Comparison of ENCODE assay signal across 8 cellular contexts in the genomic region with DNA sequence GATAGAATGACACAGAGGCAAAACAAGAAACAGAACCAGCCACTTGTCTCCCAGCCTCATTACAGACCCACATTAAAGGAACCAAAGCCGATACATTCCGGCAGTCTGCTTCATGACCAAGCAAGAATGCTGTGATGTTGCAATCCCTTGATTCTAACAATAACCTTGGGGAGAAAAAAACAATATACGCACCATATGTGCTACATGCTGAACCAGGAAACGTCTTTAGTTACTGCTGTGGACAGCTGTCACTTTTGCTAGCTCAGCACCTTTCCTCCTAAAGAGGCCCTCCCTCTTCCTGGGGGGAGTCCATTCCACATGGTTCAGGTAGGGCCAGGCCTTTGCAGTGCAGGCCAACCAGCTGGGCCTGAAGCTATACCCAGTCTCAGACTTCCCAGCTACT.
A peak's percentile ranks its signal among the peaks of the same experiment; 100 is the strongest.
DNase-seq lines count a peak whose midpoint lies in the region; ATAC-seq and TF ChIP-seq lines count a peak whose summit lies in the region.

No MANE protein-coding gene starts in this region.

- DNase-seq in GDM1 (lab: John Stamatoyannopoulos, UW) (peak; percentile 32), SW 1271 (lab: John Stamatoyannopoulos, UW) (peak; percentile 32 to 62), foreskin keratinocyte (peak; percentile 89 to 93), trophoblast cell (peak; percentile 76 to 96), DMS114 treated with DMSO at 0.1 percent for 48 hours (lab: John Stamatoyannopoulos, UW; ENCODE audit: unreplicated experiment) (no peak), GF-D8 (lab: John Stamatoyannopoulos, UW) (no peak), NCI-H2227 treated with DMSO at 0.1 percent for 48 hours (lab: John Stamatoyannopoulos, UW) (no peak)
- no peak for DNase-seq in activated CD4-positive, alpha-beta T cell treated with anti-CD3 and anti-CD28 coated beads, Interleukin-2, amount 10 ng/mL, durations not matched to agents 7 days and 5 days

- CTCF ChIA-PET in activated CD4-positive, alpha-beta T cell treated with anti-CD3 and anti-CD28 coated beads, Interleukin-2, amount 10 ng/mL, durations not matched to agents 7 days and 5 days (lab: Charles Lee), result interaction anchor here (0.7 kb wide), 1 partner anchor 16 kb away, joined by 3 read pairs; no protein-coding TSS in a partner anchor

- H3K27ac Mint-ChIP-seq in activated CD4-positive, alpha-beta T cell treated with anti-CD3 and anti-CD28 coated beads, Interleukin-2, amount 10 ng/mL, durations not matched to agents 7 days and 5 days, result no peak overlapping the region

- peaks cover 20% of the 10 kb centered on the region for H3K9me3 Mint-ChIP-seq in activated CD4-positive, alpha-beta T cell treated with anti-CD3 and anti-CD28 coated beads, Interleukin-2, amount 10 ng/mL, durations not matched to agents 7 days and 5 days

- no CpG with 5 or more reads among the region's 4 CpGs for WGBS in trophoblast cell (ENCODE audit: extremely low coverage, insufficient coverage, insufficient read length)

- no peak overlapping the region for H2BK5ac ChIP-seq in trophoblast cell (ENCODE audit: low read depth, low read length, poor library complexity)

- no peak overlapping the region for H3K18ac ChIP-seq in trophoblast cell (ENCODE audit: low read length)

- no peak overlapping the region for H3K4me2 ChIP-seq in trophoblast cell (ENCODE audit: low read length)

- POLR2A ChIA-PET in activated CD4-positive, alpha-beta T cell treated with anti-CD3 and anti-CD28 coated beads, Interleukin-2, amount 10 ng/mL, durations not matched to agents 7 days and 5 days (lab: Charles Lee), result no interaction called here

- peak; percentile 91 for ATAC-seq in foreskin keratinocyte

- H3K14ac ChIP-seq in trophoblast cell (ENCODE audit: low read length), result no peak overlapping the region

- H4K12ac ChIP-seq in trophoblast cell (ENCODE audit: low read depth, low read length), result no peak overlapping the region

- H4K8ac ChIP-seq in trophoblast cell (ENCODE audit: low read depth, low read length), result no peak overlapping the region

- no peak overlapping the region for H2AFZ ChIP-seq in trophoblast cell (ENCODE audit: insufficient read depth, low read length, poor library complexity)

- no peaks in the 10 kb centered on the region for H3K79me2 ChIP-seq in trophoblast cell (ENCODE audit: control insufficient read depth, insufficient read depth, low read length, poor library complexity)

- peaks cover 11% of the 10 kb centered on the region for H3K79me1 ChIP-seq in trophoblast cell (ENCODE audit: low read length)

- H3K4me3 ChIP-seq in trophoblast cell (ENCODE audit: low read depth, low read length), result no peak overlapping the region

- no peak overlapping the region for H3K9ac ChIP-seq in trophoblast cell (ENCODE audit: low read length)

- H3K4ac ChIP-seq in trophoblast cell (ENCODE audit: low read depth, low read length), result no peak overlapping the region

- no peak overlapping the region for H3K23ac ChIP-seq in trophoblast cell (ENCODE audit: low read length)

- peaks cover 4% of the 10 kb centered on the region for H3K36me3 Mint-ChIP-seq in activated CD4-positive, alpha-beta T cell treated with anti-CD3 and anti-CD28 coated beads, Interleukin-2, amount 10 ng/mL, durations not matched to agents 7 days and 5 days (ENCODE audit: low read depth)

- H3K27me3 ChIP-seq in foreskin keratinocyte (no peaks in the 10 kb centered on the region), trophoblast cell (ENCODE audit: insufficient read depth, low read length) (no peaks in the 10 kb centered on the region)

- H2BK120ac ChIP-seq in trophoblast cell (ENCODE audit: insufficient read depth, low read length, poor library complexity), result no peak overlapping the region

- H3K27me3 Mint-ChIP-seq in activated CD4-positive, alpha-beta T cell treated with anti-CD3 and anti-CD28 coated beads, Interleukin-2, amount 10 ng/mL, durations not matched to agents 7 days and 5 days, result peaks cover 1% of the 10 kb centered on the region

- H2BK12ac ChIP-seq in trophoblast cell (ENCODE audit: low read length), result no peak overlapping the region

- no peaks in the 10 kb centered on the region for H3K9me3 ChIP-seq in trophoblast cell (ENCODE audit: insufficient read depth, low read depth, low read length)

- no peak overlapping the region for H2AK5ac ChIP-seq in trophoblast cell (ENCODE audit: low read length)

- no peak overlapping the region for H3K27ac ChIP-seq in foreskin keratinocyte
- H3K27ac ChIP-seq in trophoblast cell (ENCODE audit: low read depth, low read length), result peak overlapping the region; percentile 13

- H3K4me1 Mint-ChIP-seq in activated CD4-positive, alpha-beta T cell treated with anti-CD3 and anti-CD28 coated beads, Interleukin-2, amount 10 ng/mL, durations not matched to agents 7 days and 5 days, result peaks cover 11% of the 10 kb centered on the region

- H3K4me1 ChIP-seq in foreskin keratinocyte, result peaks cover 18% of the 10 kb centered on the region
- H3K4me1 ChIP-seq in trophoblast cell (ENCODE audit: control insufficient read depth in 1 of 2, insufficient read depth in 2 of 2, low read length in 2 of 2), result peaks cover 9 to 11% of the 10 kb centered on the region in 2 experiments

- TF ChIP-seq CTCF in foreskin keratinocyte (conservative IDR thresholded peaks at IDR 0.05), result no peak

- no peaks in the 10 kb centered on the region for H3K36me3 ChIP-seq in trophoblast cell (ENCODE audit: control insufficient read depth in 1 of 2, insufficient read depth in 2 of 2, low read length in 2 of 2)

- no peak overlapping the region for H3K4me3 Mint-ChIP-seq in activated CD4-positive, alpha-beta T cell treated with anti-CD3 and anti-CD28 coated beads, Interleukin-2, amount 10 ng/mL, durations not matched to agents 7 days and 5 days

- H4K91ac ChIP-seq in trophoblast cell (ENCODE audit: low read depth, low read length), result no peak overlapping the region

Comparison
In these comparisons a context has a peak if more than half of its experiments do, and no peak if none do; other contexts are left out.
1. DNase-seq: peak in GDM1 (single experiment), SW 1271 (2 of 2), foreskin keratinocyte (2 of 2) and trophoblast cell (2 of 2); none in DMS114 treated with DMSO at 0.1 percent for 48 hours (single experiment), activated CD4-positive, alpha-beta T cell treated with anti-CD3 and anti-CD28 coated beads, Interleukin-2, amount 10 ng/mL, durations not matched to agents 7 days and 5 days (single experiment), GF-D8 (single experiment) and NCI-H2227 treated with DMSO at 0.1 percent for 48 hours (single experiment).